ENCODE assay signal across 1 cellular context in the genomic region with DNA sequence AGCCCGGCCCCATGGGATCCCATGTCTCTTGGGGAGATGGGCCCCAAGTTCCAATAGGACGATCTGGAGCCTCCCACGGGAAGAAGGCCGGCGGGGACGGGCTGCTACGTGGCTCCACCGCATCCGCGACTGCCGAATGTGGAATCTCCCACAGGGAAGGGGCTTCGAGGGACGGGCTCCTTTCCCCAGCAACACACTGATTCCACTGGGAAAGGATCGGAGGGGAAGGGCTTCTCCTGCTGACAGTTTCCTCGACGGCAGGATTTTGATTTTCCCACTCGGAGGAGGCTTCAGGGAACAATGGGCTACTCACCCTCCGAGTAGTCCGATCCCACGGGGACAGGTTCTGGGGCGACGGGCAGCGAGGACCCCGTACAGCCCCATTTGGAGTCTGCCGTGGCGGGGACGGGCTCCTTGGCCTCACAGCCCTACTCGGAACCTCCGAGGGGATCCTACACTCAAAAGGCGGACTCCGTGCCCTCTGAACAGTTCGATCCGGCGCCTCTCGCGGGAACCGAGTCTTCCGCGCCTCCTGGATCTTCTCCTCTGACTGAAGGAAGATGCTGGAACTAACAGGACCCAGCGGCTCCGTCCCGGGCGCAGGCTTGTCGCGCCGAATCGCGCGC.
TF ChIP-seq lines count a peak whose summit lies in the region.

No MANE protein-coding gene starts in this region.

TF ChIP-seq in SK-N-SH, 30 proteins besides CTCF, POLR2A, EP300 and RAD21 (continued from another document):
- TF ChIP-seq, protein P1, sequence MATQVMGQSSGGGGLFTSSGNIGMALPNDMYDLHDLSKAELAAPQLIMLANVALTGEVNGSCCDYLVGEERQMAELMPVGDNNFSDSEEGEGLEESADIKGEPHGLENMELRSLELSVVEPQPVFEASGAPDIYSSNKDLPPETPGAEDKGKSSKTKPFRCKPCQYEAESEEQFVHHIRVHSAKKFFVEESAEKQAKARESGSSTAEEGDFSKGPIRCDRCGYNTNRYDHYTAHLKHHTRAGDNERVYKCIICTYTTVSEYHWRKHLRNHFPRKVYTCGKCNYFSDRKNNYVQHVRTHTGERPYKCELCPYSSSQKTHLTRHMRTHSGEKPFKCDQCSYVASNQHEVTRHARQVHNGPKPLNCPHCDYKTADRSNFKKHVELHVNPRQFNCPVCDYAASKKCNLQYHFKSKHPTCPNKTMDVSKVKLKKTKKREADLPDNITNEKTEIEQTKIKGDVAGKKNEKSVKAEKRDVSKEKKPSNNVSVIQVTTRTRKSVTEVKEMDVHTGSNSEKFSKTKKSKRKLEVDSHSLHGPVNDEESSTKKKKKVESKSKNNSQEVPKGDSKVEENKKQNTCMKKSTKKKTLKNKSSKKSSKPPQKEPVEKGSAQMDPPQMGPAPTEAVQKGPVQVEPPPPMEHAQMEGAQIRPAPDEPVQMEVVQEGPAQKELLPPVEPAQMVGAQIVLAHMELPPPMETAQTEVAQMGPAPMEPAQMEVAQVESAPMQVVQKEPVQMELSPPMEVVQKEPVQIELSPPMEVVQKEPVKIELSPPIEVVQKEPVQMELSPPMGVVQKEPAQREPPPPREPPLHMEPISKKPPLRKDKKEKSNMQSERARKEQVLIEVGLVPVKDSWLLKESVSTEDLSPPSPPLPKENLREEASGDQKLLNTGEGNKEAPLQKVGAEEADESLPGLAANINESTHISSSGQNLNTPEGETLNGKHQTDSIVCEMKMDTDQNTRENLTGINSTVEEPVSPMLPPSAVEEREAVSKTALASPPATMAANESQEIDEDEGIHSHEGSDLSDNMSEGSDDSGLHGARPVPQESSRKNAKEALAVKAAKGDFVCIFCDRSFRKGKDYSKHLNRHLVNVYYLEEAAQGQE (IDR thresholded peaks at IDR 0.05; ENCODE audit: low read depth, low read length), result no peak
- TF ChIP-seq RFX5 (IDR thresholded peaks at IDR 0.05; ENCODE audit: low read length) (no peak), USF2 (IDR thresholded peaks at IDR 0.05; ENCODE audit: borderline replicate concordance, low read depth, low read length) (no peak), GABPA (IDR thresholded peaks at IDR 0.05; ENCODE audit: low read depth) (no peak), YY1 (IDR thresholded peaks at IDR 0.05; ENCODE audit: low read depth) (no peak), RCOR1 (IDR thresholded peaks at IDR 0.05; ENCODE audit: low read length) (no peak), POLR2AphosphoS5 (IDR thresholded peaks at IDR 0.05; ENCODE audit: low read depth, low read length) (no peak), EZH2phosphoT487 (IDR thresholded peaks at IDR 0.05; ENCODE audit: borderline replicate concordance, low read depth) (no peak), FOXJ3 (CRISPR knock-in tag; IDR thresholded peaks at IDR 0.05) (no peak)
- TF ChIP-seq, protein P2, sequence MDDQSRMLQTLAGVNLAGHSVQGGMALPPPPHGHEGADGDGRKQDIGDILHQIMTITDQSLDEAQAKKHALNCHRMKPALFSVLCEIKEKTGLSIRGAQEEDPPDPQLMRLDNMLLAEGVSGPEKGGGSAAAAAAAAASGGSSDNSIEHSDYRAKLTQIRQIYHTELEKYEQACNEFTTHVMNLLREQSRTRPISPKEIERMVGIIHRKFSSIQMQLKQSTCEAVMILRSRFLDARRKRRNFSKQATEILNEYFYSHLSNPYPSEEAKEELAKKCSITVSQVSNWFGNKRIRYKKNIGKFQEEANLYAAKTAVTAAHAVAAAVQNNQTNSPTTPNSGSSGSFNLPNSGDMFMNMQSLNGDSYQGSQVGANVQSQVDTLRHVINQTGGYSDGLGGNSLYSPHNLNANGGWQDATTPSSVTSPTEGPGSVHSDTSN (IDR thresholded peaks at IDR 0.05), result no peak
- TF ChIP-seq, protein P3, sequence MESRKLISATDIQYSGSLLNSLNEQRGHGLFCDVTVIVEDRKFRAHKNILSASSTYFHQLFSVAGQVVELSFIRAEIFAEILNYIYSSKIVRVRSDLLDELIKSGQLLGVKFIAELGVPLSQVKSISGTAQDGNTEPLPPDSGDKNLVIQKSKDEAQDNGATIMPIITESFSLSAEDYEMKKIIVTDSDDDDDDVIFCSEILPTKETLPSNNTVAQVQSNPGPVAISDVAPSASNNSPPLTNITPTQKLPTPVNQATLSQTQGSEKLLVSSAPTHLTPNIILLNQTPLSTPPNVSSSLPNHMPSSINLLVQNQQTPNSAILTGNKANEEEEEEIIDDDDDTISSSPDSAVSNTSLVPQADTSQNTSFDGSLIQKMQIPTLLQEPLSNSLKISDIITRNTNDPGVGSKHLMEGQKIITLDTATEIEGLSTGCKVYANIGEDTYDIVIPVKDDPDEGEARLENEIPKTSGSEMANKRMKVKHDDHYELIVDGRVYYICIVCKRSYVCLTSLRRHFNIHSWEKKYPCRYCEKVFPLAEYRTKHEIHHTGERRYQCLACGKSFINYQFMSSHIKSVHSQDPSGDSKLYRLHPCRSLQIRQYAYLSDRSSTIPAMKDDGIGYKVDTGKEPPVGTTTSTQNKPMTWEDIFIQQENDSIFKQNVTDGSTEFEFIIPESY (IDR thresholded peaks at IDR 0.05; ENCODE audit: borderline replicate concordance, low read depth), result no peak
